In genomic region chr15:58643996-58644395, GRCh38 we compare ENCODE assay signal across 23 cellular contexts.
DNase-seq lines count a peak whose midpoint lies in the region; ATAC-seq and TF ChIP-seq lines count a peak whose summit lies in the region.
"Had no signal": no experiment of that assay in that cellular context is flagged by ENCODE, and none has a peak within 500 bp of the region (broad histone marks: within the 10 kb centered on the region; RNA-seq: fewer than 3 reads in every experiment).

No MANE protein-coding gene starts in this region.

- intact Hi-C loops in prostate gland (cut with DNase I) = no loop called here

- H3K9me3 Mint-ChIP-seq in activated T-cell treated with anti-CD3 and anti-CD28 coated beads, Interleukin-2, amount 50 U/mL, for 24 hours = no peaks in the 10 kb centered on the region
- H3K9me3 Mint-ChIP-seq: CD14-positive monocyte; CD4-positive, alpha-beta memory T cell; CD4-positive, CD25-positive, alpha-beta regulatory T cell; CD8-positive, alpha-beta memory T cell had no signal

- WGBS in prostate gland = 88% methylated on average over 5 of the region's 5 CpGs

- no peak for ATAC-seq in HG02870 (IDR thresholded peaks at IDR 0.05; ENCODE audit: unreplicated experiment)

- H3K27me3 ChIP-seq in SJSA1 (replicated peaks) (no peaks in the 10 kb centered on the region), prostate gland (replicated peaks; ENCODE audit: insufficient read depth) (no peaks in the 10 kb centered on the region), Peyer's patch (no peaks in the 10 kb centered on the region)
- H3K27me3 ChIP-seq: BE2C, BLaER1 had no signal

- H3K36me3 Mint-ChIP-seq in activated T-cell treated with anti-CD3 and anti-CD28 coated beads, Interleukin-2, amount 50 U/mL, for 24 hours (ENCODE audit: low read depth) = peaks cover 54% of the 10 kb centered on the region

- peaks cover 13% of the 10 kb centered on the region for H3K4me1 ChIP-seq in SJSA1 (replicated peaks)
- H3K4me1 ChIP-seq in prostate gland (replicated peaks) = no peaks in the 10 kb centered on the region
- H3K4me1 ChIP-seq in Peyer's patch = no peaks in the 10 kb centered on the region
- H3K4me1 ChIP-seq: BE2C, BLaER1 had no signal

- TF ChIP-seq CTCF in prostate gland (IDR thresholded peaks at IDR 0.05) (no peak), Peyer's patch (IDR thresholded peaks at IDR 0.05) (no peak)

- H3K4me3 ChIP-seq in SJSA1 (no peak overlapping the region), prostate gland (no peak overlapping the region), Peyer's patch (no peak overlapping the region)
- H3K4me3 ChIP-seq: BLaER1 had no signal

- DNase-seq in SJSA1 (ENCODE audit: low read depth in 1 of 2, low spot score in 2 of 2) = peak in 1 of 2 experiments; percentile 42
- DNase-seq in fibroblast of peridontal ligament (ENCODE audit: extremely low read depth) = peak; percentile 27
- no peak for DNase-seq in prostate gland (ENCODE audit: low spot score)
- DNase-seq in Peyer's patch = no peak
- DNase-seq in activated T-cell treated with anti-CD3 and anti-CD28 coated beads, Interleukin-2, amount 50 U/mL, for 24 hours = no peak
- DNase-seq in Kasumi-1 (lab: John Stamatoyannopoulos, UW) = no peak
- DNase-seq: 8988T; ACHN; BE2C; C1 segment of cervical spinal cord; CD4-positive, alpha-beta memory T cell; CD4-positive, CD25-positive, alpha-beta regulatory T cell; CD8-positive, alpha-beta memory T cell; COR-L47; DMS 273 treated with DMSO at 0.1 percent for 48 hours; DMS153; DMS53; DMS79; DND-41; GF-D8 had no signal

- no peak overlapping the region for H3K27ac Mint-ChIP-seq in activated T-cell treated with anti-CD3 and anti-CD28 coated beads, Interleukin-2, amount 50 U/mL, for 24 hours

- H3K4me3 Mint-ChIP-seq in activated T-cell treated with anti-CD3 and anti-CD28 coated beads, Interleukin-2, amount 50 U/mL, for 24 hours = no peak overlapping the region
- H3K4me3 Mint-ChIP-seq: CD14-positive monocyte; CD4-positive, alpha-beta memory T cell; CD4-positive, CD25-positive, alpha-beta regulatory T cell; CD8-positive, alpha-beta memory T cell had no signal

- no peaks in the 10 kb centered on the region for H3K27me3 Mint-ChIP-seq in activated T-cell treated with anti-CD3 and anti-CD28 coated beads, Interleukin-2, amount 50 U/mL, for 24 hours
- H3K27me3 Mint-ChIP-seq: CD4-positive, alpha-beta memory T cell; CD4-positive, CD25-positive, alpha-beta regulatory T cell; CD8-positive, alpha-beta memory T cell had no signal

- H3K9me3 ChIP-seq in SJSA1 (replicated peaks) (no peaks in the 10 kb centered on the region), prostate gland (no peaks in the 10 kb centered on the region), Peyer's patch (no peaks in the 10 kb centered on the region)
- H3K9me3 ChIP-seq: BE2C, BLaER1 had no signal

- peaks cover 42% of the 10 kb centered on the region for H3K36me3 ChIP-seq in SJSA1
- no peaks in the 10 kb centered on the region for H3K36me3 ChIP-seq in prostate gland
- H3K36me3 ChIP-seq in Peyer's patch = peaks cover 0 to 29% (median 0%) of the 10 kb centered on the region in 3 donors

- H3K4me1 Mint-ChIP-seq in activated T-cell treated with anti-CD3 and anti-CD28 coated beads, Interleukin-2, amount 50 U/mL, for 24 hours (ENCODE audit: low read depth) = peaks cover 18% of the 10 kb centered on the region
- H3K4me1 Mint-ChIP-seq: CD14-positive monocyte had no signal

- H3K27ac ChIP-seq in SJSA1 = peak overlapping the region; percentile 30; the same call in 1 of the 2 replicates
- H3K27ac ChIP-seq in prostate gland = peak overlapping the region; percentile 31 to 66
- no peak overlapping the region for H3K27ac ChIP-seq in Peyer's patch
- H3K27ac ChIP-seq: BLaER1 had no signal

- TF ChIP-seq POLR2A in prostate gland (IDR thresholded peaks at IDR 0.05) = no peak
- TF ChIP-seq POLR2A in Peyer's patch (IDR thresholded peaks at IDR 0.05) = no peak

Comparison
In these comparisons a context has a peak if more than half of its experiments do, and no peak if none do; other contexts are left out.
1. H3K27ac ChIP-seq: peak in SJSA1 (single experiment) and prostate gland (2 of 2); none in Peyer's patch (0 of 4).